Comparison of ENCODE assay signal across 8 cellular contexts in genomic region chr9:33076360-33077004, GRCh38. TPM values are rescaled to one million over a fixed set of nuclear protein-coding genes. Genes with fewer than 3 reads are reported as not detected.
DNase-seq lines count a peak whose midpoint lies in the region; ATAC-seq and TF ChIP-seq lines count a peak whose summit lies in the region.

Gene SMU1 (minus strand): TSS chr9:33076674. CDS start chr9:33076608, 66 bp downstream.

- DNase-seq in CD8-positive, alpha-beta memory T cell, result peak; percentile 92 to 97 (median 94)
- DNase-seq in HS-5 (ENCODE audit: low read depth) (peak; percentile 88), lung (ENCODE audit: low spot score) (peak; percentile 97)
- DNase-seq in NK-92 treated with Interleukin-12 subunit alpha and Interleukin-12 subunit beta, amount 100 ng/mL, for 24 hours (lab: John Stamatoyannopoulos, UW), result peak; percentile 85
- DNase-seq in activated CD8-positive, alpha-beta memory T cell treated with anti-CD3 and anti-CD28 coated beads for 24 hours, result peak; percentile 94
- peak; percentile 91 for DNase-seq in effector CD8-positive, alpha-beta T cell (lab: John Stamatoyannopoulos, UW)
- DNase-seq in stimulated activated CD4-positive, alpha-beta T cell treated with anti-CD3 and anti-CD28 coated beads, TNF-alpha, amount 100 ng/mL, for 4 hours (ENCODE audit: low read depth in 3 of 3), result peak; percentile 80 to 92 (median 87)

- H3K9me3 Mint-ChIP-seq in CD8-positive, alpha-beta memory T cell, result no peaks in the 10 kb centered on the region

- H3K4me1 ChIP-seq in CD8-positive, alpha-beta memory T cell (ENCODE audit: insufficient read depth, low read length), result peaks cover 22% of the 10 kb centered on the region
- peaks cover 0 to 3% of the 10 kb centered on the region in 2 donors for H3K4me1 ChIP-seq in lung (ENCODE audit: control insufficient read depth in 2 of 2, insufficient read depth in 2 of 2, low read length in 2 of 2)

- POLR2A ChIA-PET in CD8-positive, alpha-beta memory T cell (lab: Charles Lee), result interaction anchor here (0.6 to 2.4 kb wide), 11 partner anchors 8 to 214 kb away, joined by 3 to 16 read pairs (median 4); partner anchors contain the start of genes B4GALT1, BAG1, CHMP5 and DNAJA1

- CTCF ChIA-PET in CD8-positive, alpha-beta memory T cell (lab: Charles Lee), result interaction anchor here (1.0 to 2.2 kb wide), 2 partner anchors 93 to 101 kb away, joined by 3 to 10 read pairs; no protein-coding TSS in a partner anchor

- H3K27ac ChIP-seq in CD8-positive, alpha-beta memory T cell (ENCODE audit: low read depth, low read length), result peak within 1 kb of the TSS; percentile 95
- peak within 1 kb of the TSS; percentile 91 to 96 for H3K27ac ChIP-seq in lung (ENCODE audit: low read depth in 1 of 2, low read length in 1 of 2)

- peak within 1 kb of the TSS; percentile 86 for H3K4me3 ChIP-seq in CD8-positive, alpha-beta memory T cell (ENCODE audit: low read length)
- peak within 1 kb of the TSS; percentile 83 for H3K4me3 ChIP-seq in lung

- WGBS in lung, 2 donors, result 0 to 1% methylated on average over 45 of the region's 45 CpGs

- H3K36me3 Mint-ChIP-seq in CD8-positive, alpha-beta memory T cell, result peaks cover 0 to 38% (median 5%) of the 10 kb centered on the region in 3 donors

- no peak for TF ChIP-seq CTCF in lung (IDR thresholded peaks at IDR 0.05; ENCODE audit: control extremely low read depth, extremely low read depth)

- peak within 1 kb of the TSS; percentile 92 to 100 (median 99) for H3K4me3 Mint-ChIP-seq in CD8-positive, alpha-beta memory T cell

- peaks cover 18% of the 10 kb centered on the region for H3K36me3 ChIP-seq in CD8-positive, alpha-beta memory T cell (ENCODE audit: insufficient read depth, low read length)
- peaks cover 13% of the 10 kb centered on the region in 2 donors for H3K36me3 ChIP-seq in lung (ENCODE audit: control insufficient read depth in 2 of 2, insufficient read depth in 2 of 2, low read length in 2 of 2)

- peak; percentile 97 for ATAC-seq in GM19468 (IDR thresholded peaks at IDR 0.05; ENCODE audit: extremely low read depth, unreplicated experiment)
- peak; percentile 96 for ATAC-seq in lung (ENCODE audit: insufficient read depth, low FRiP score)

- H3K27me3 ChIP-seq in CD8-positive, alpha-beta memory T cell (ENCODE audit: insufficient read depth, low read length, poor library complexity, severe bottlenecking), result no peaks in the 10 kb centered on the region
- H3K27me3 ChIP-seq in lung (ENCODE audit: control insufficient read depth, insufficient read depth), result no peaks in the 10 kb centered on the region

- peak within 1 kb of the TSS; percentile 95 to 100 (median 100) for H3K27ac Mint-ChIP-seq in CD8-positive, alpha-beta memory T cell

- no peaks in the 10 kb centered on the region for H3K9me3 ChIP-seq in CD8-positive, alpha-beta memory T cell (ENCODE audit: low read length)
- no peaks in the 10 kb centered on the region for H3K9me3 ChIP-seq in lung (ENCODE audit: control insufficient read depth in 2 of 2, insufficient read depth in 1 of 2, low read length in 1 of 2)

- no peaks in the 10 kb centered on the region for H3K27me3 Mint-ChIP-seq in CD8-positive, alpha-beta memory T cell

- peaks cover 30 to 56% (median 46%) of the 10 kb centered on the region in 3 donors for H3K4me1 Mint-ChIP-seq in CD8-positive, alpha-beta memory T cell

RNA-seq across cellular contexts. Expression of gene SMU1, which starts in this region (rescaled TPM):
- 10 to 100 TPM; 27.5 to 27.6 TPM for total RNA-seq in CD8-positive, alpha-beta memory T cell
- 21.2 TPM for polyA plus RNA-seq in CD8-positive, alpha-beta memory T cell
- total RNA-seq in lung, result 10 to 100 TPM; 17.2 to 27.4 TPM
- 10 to 100 TPM in 1 of 2 donors, 1 to 10 TPM in 1; 7.3 to 12.5 TPM for polyA plus RNA-seq in lung

Comparison
In these comparisons a context has a peak if more than half of its experiments do, and no peak if none do; other contexts are left out.
1. Peak in every context shown above with its lines: DNase-seq, ATAC-seq, H3K4me3 ChIP-seq and H3K27ac ChIP-seq.